In the genomic region with DNA sequence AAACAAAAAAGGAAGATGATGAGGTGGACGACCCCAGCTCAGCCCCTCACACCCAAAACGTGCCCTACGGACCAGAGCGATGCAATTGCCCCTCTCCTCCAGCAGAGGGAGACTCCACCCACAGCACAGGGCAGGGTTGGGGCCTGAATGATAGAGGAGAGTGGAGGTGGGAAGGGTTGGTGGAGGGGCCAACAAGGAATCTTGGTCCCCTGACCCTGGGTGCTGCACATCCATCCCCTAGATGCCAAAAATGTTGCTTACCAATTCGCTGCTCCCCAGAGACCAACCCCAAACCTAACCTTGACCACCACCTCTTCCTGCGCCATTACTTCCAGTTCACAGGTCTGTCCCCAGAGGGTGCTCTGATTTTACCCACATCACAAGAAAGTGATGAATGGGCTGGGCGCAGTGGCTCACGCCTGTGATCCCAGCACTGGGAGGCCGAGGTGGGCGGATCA, we compare ENCODE assay signal across 9 cellular contexts. TPM values are rescaled to one million over a fixed set of nuclear protein-coding genes. Genes with fewer than 3 reads are reported as not detected.
A peak's percentile ranks its signal among the peaks of the same experiment; 100 is the strongest.
DNase-seq lines count a peak whose midpoint lies in the region; ATAC-seq, FAIRE-seq and TF ChIP-seq lines count a peak whose summit lies in the region.
"Had no signal": no experiment of that assay in that cellular context is flagged by ENCODE, and none has a peak within 500 bp of the region (broad histone marks: within the 10 kb centered on the region; RNA-seq: fewer than 3 reads in every experiment).

No MANE protein-coding gene starts in this region.

- in situ Hi-C loops in K562 (cut with MboI): loop anchor here (5.0 kb wide), 1 partner anchor 49 kb away; no protein-coding TSS in a partner anchor

- H3K27me3 Mint-ChIP-seq in stimulated activated naive B cell treated with anti-CD40 and anti-IgM and Interleukin-4, amounts not matched to agents 10 μg/mL and 1 μg/mL and 100 μg/mL, for 72 hours: no peaks in the 10 kb centered on the region

- TF ChIP-seq EP300 in K562 (IDR thresholded peaks at IDR 0.05; ENCODE audit: low read length): no peak

- no peaks in the 10 kb centered on the region for H3K9me3 Mint-ChIP-seq in stimulated activated naive B cell treated with anti-CD40 and anti-IgM and Interleukin-4, amounts not matched to agents 10 μg/mL and 1 μg/mL and 100 μg/mL, for 72 hours

- 3% methylated on average over 10 of the region's 10 CpGs for WGBS in K562 (ENCODE audit: insufficient coverage, low coverage, missing lambda C conversion rate)

- H4K20me1 ChIP-seq in K562 (replicated peaks; ENCODE audit: control insufficient read depth, insufficient read depth, low read length): no peaks in the 10 kb centered on the region

- H3K36me3 Mint-ChIP-seq in stimulated activated naive B cell treated with anti-CD40 and anti-IgM and Interleukin-4, amounts not matched to agents 10 μg/mL and 1 μg/mL and 100 μg/mL, for 72 hours: peaks cover 30 to 36% of the 10 kb centered on the region in 2 donors

- H3K4me1 Mint-ChIP-seq in stimulated activated naive B cell treated with anti-CD40 and anti-IgM and Interleukin-4, amounts not matched to agents 10 μg/mL and 1 μg/mL and 100 μg/mL, for 72 hours: peaks cover 24 to 54% of the 10 kb centered on the region in 2 donors

- no peak overlapping the region for H3K27ac ChIP-seq in K562 (ENCODE audit: extremely low read depth, low read depth, low read length)
- H3K27ac ChIP-seq: SK-N-MC had no signal

- H3K27ac Mint-ChIP-seq in stimulated activated naive B cell treated with anti-CD40 and anti-IgM and Interleukin-4, amounts not matched to agents 10 μg/mL and 1 μg/mL and 100 μg/mL, for 72 hours: peak overlapping the region; percentile 91

- peak overlapping the region in 1 of 2 donors; percentile 29 for H3K4me3 Mint-ChIP-seq in stimulated activated naive B cell treated with anti-CD40 and anti-IgM and Interleukin-4, amounts not matched to agents 10 μg/mL and 1 μg/mL and 100 μg/mL, for 72 hours

- POLR2A ChIA-PET in K562 (lab: Yijun Ruan, JAX): no interaction called here

- H3K4me1 ChIP-seq in K562 (replicated peaks in 1 of 2; ENCODE audit: control insufficient read depth in 2 of 2, insufficient read depth in 2 of 2, low read length in 2 of 2): peaks cover 0 to 21% of the 10 kb centered on the region in 2 experiments; a peak in 2 of 5 replicates

- DNase-seq in GM03348 (ENCODE audit: low spot score): peak; percentile 84
- peak; percentile 46 for DNase-seq in T-helper 9 cell
- peak; percentile 52 to 74 (median 65) for DNase-seq in K562 (ENCODE audit: extremely low read depth in 1 of 4, low spot score in 3 of 4)
- peak; percentile 55 for DNase-seq in left kidney (ENCODE audit: low read depth, low spot score)
- DNase-seq in stimulated activated naive B cell treated with anti-CD40 and anti-IgM and Interleukin-4, amounts not matched to agents 10 μg/mL and 1 μg/mL and 100 μg/mL, for 72 hours: peak; percentile 53
- DNase-seq in foreskin melanocyte: no peak

- no peak overlapping the region for H3K4me3 ChIP-seq in K562
- H3K4me3 ChIP-seq: SK-N-MC had no signal

- no peak overlapping the region for H2AFZ ChIP-seq in K562 (ENCODE audit: low read depth, low read length)

- H3K27me3 ChIP-seq in K562 (ENCODE audit: control insufficient read depth in 2 of 2, insufficient read depth in 2 of 2, low read length in 2 of 2): peaks cover 0 to 17% of the 10 kb centered on the region in 2 experiments; a peak in 2 of 5 replicates

- FAIRE-seq in K562 (lab: Jason Lieb, UNC): peak; percentile 77

- no peaks in the 10 kb centered on the region for H3K9me3 ChIP-seq in K562 (replicated peaks; ENCODE audit: control insufficient read depth, insufficient read depth, low read depth, low read length)

- no peaks in the 10 kb centered on the region for H3K36me3 ChIP-seq in K562 (ENCODE audit: control insufficient read depth, insufficient read depth, low read length)

- no peaks in the 10 kb centered on the region for H3K9me1 ChIP-seq in K562 (ENCODE audit: control insufficient read depth, insufficient read depth, low read length)

- no TSS peak for BruUV-seq in K562 (replicated peaks; lab: Mats Ljungman, UMichigan)

- no peaks in the 10 kb centered on the region for H3K79me2 ChIP-seq in K562 (ENCODE audit: control insufficient read depth, insufficient read depth, low read length)

- peak; percentile 65 to 72 for TF ChIP-seq RAD21 in K562 (CRISPR knock-in tag; conservative IDR thresholded peaks at IDR 0.05 in 1 of 2, IDR thresholded peaks at IDR 0.05 in 1 of 2)

- CTCF ChIA-PET in K562 (lab: Yijun Ruan, JAX; ENCODE audit: low intra/inter-chr PET ratio): interaction anchor here (1.1 kb wide), 1 partner anchor 145 kb away, joined by 3 read pairs; no protein-coding TSS in a partner anchor

- H3K4me2 ChIP-seq in K562 (ENCODE audit: insufficient read depth, low read length): no peak overlapping the region

- H3K9ac ChIP-seq in K562 (ENCODE audit: insufficient read depth in 1 of 2, low read depth in 2 of 2, low read length in 2 of 2): no peak overlapping the region

- TF ChIP-seq POLR2A in K562 (conservative IDR thresholded peaks at IDR 0.05): no peak

- ATAC-seq in HG03095 (IDR thresholded peaks at IDR 0.05; ENCODE audit: unreplicated experiment): peak; percentile 52
- peak; percentile 90 for ATAC-seq in K562
- peak; percentile 77 to 81 for ATAC-seq in stimulated activated naive B cell treated with anti-CD40 and anti-IgM and Interleukin-4, amounts not matched to agents 10 μg/mL and 1 μg/mL and 100 μg/mL, for 72 hours (replicated peaks)
- ATAC-seq in GM21526 (IDR thresholded peaks at IDR 0.05; ENCODE audit: low FRiP score, unreplicated experiment): no peak

- intact Hi-C loops in K562 (cut with micrococcal nuclease): loop anchor here (2.0 to 10.0 kb wide), 3 partner anchors 50 to 638 kb away; no protein-coding TSS in a partner anchor

- TF ChIP-seq CTCF in K562 (IDR thresholded peaks at IDR 0.05 in 2 of 3, conservative IDR thresholded peaks at IDR 0.05 in 1 of 3; ENCODE audit: insufficient read depth in 2 of 3, low read depth in 1 of 3, low read length in 3 of 3): peak; percentile 69 to 89 (median 85)

RNA-seq across cellular contexts. Expression of a gene that starts 12.9 kb away (rescaled TPM):
- total RNA-seq in K562 (2011; cell fraction: chromatin; rRNA removed; ENCODE audit: low replicate concordance): 3.7 and 10.0 TPM in 2 replicates
- 4.3 and 7.7 TPM in 2 replicates for total RNA-seq in K562 (2011; cell fraction: nucleolus; rRNA removed)
- 2.3 and 4.7 TPM in 2 replicates for total RNA-seq in K562 (2011; cell fraction: nucleoplasm; rRNA removed)
- total RNA-seq in K562 (2014; rRNA removed) (1.3 and 1.8 TPM in 2 replicates), K562 (2014; rRNA removed; fragmentation: Illumina TruSeq; extraction: Trizol) (0.35 and 1.5 TPM in 2 replicates), K562 (2015; rRNA removed; fragmentation: Illumina TruSeq; extraction: Trizol) (0.87 and 1.5 TPM in 2 replicates), K562 (2021) (1.6 and 1.8 TPM in 2 replicates)
- polyA plus RNA-seq in K562 (2011; rRNA removed) (2.7 and 4.0 TPM in 2 replicates), K562 (2014; fragmentation: Illumina TruSeq; extraction: Trizol) (1.1 and 1.6 TPM in 2 replicates), K562 (2014; fragmentation: Nextera tagmentation; extraction: Ambion mirVana) (under 1 TPM; 0.31 to 0.61 TPM), K562 (2014; rRNA removed) (0.49 and 1.2 TPM in 2 replicates)
- polyA plus RNA-seq in K562 (2011; cell fraction: cytosol; rRNA removed): 2.2 and 4.5 TPM in 2 replicates
- polyA plus RNA-seq in K562 (2011; cell fraction: nucleus; rRNA removed): 4.0 and 10.8 TPM in 2 replicates
- polyA plus RNA-seq in K562 (2012): 2.0 and 2.1 TPM in 2 replicates
- 1.0 and 2.8 TPM in 2 replicates for polyA minus RNA-seq in K562 (2011; rRNA and poly(A)+ RNA removed)
- 3.1 and 4.7 TPM in 2 replicates for polyA minus RNA-seq in K562 (2011; cell fraction: cytosol; rRNA and poly(A)+ RNA removed)
- 1.8 and 3.2 TPM in 2 replicates for polyA minus RNA-seq in K562 (2011; cell fraction: nucleus; rRNA and poly(A)+ RNA removed)

RNA-seq across cellular contexts. Expression of a gene that starts 14.5 kb away (rescaled TPM):
- total RNA-seq in K562 (2011; cell fraction: chromatin; rRNA removed; ENCODE audit: low replicate concordance): 4.0 and 10.0 TPM in 2 replicates
- total RNA-seq in K562 (2011; cell fraction: nucleolus; rRNA removed): 19.6 and 26.2 TPM in 2 replicates
- total RNA-seq in K562 (2011; cell fraction: nucleoplasm; rRNA removed): 12.8 and 13.0 TPM in 2 replicates
- total RNA-seq in K562 (2014; rRNA removed) (27.7 and 40.0 TPM in 2 replicates), K562 (2014; rRNA removed; fragmentation: Illumina TruSeq; extraction: Trizol) (17.6 and 18.8 TPM in 2 replicates), K562 (2015; rRNA removed; fragmentation: Illumina TruSeq; extraction: Trizol) (31.7 and 34.3 TPM in 2 replicates), K562 (2021) (57.3 and 57.8 TPM in 2 replicates)
- polyA plus RNA-seq in K562 (2011; rRNA removed) (22.8 and 24.3 TPM in 2 replicates), K562 (2014; fragmentation: Illumina TruSeq; extraction: Trizol) (24.9 and 28.6 TPM in 2 replicates), K562 (2014; fragmentation: Nextera tagmentation; extraction: Ambion mirVana) (1 to 10 TPM; 2.9 to 6.8 TPM), K562 (2014; rRNA removed) (136 and 159 TPM in 2 replicates)
- polyA plus RNA-seq in K562 (2011; cell fraction: cytosol; rRNA removed): 57.6 and 175 TPM in 2 replicates
- 17.9 and 22.6 TPM in 2 replicates for polyA plus RNA-seq in K562 (2011; cell fraction: nucleus; rRNA removed)
- 36.5 and 40.8 TPM in 2 replicates for polyA plus RNA-seq in K562 (2012)
- 3.3 TPM in 2 replicates for polyA minus RNA-seq in K562 (2011; rRNA and poly(A)+ RNA removed)
- 19.3 and 19.9 TPM in 2 replicates for polyA minus RNA-seq in K562 (2011; cell fraction: cytosol; rRNA and poly(A)+ RNA removed)
- polyA minus RNA-seq in K562 (2011; cell fraction: nucleus; rRNA and poly(A)+ RNA removed): 6.3 and 8.0 TPM in 2 replicates

RNA-seq across cellular contexts. Expression of a gene that starts 14.7 kb away (rescaled TPM):
- total RNA-seq in K562 (2011; cell fraction: chromatin; rRNA removed; ENCODE audit: low replicate concordance): 6.8 and 15.3 TPM in 2 replicates
- 6.2 and 10.7 TPM in 2 replicates for total RNA-seq in K562 (2011; cell fraction: nucleolus; rRNA removed)
- total RNA-seq in K562 (2011; cell fraction: nucleoplasm; rRNA removed): 6.9 and 7.4 TPM in 2 replicates
- 10.9 and 17.5 TPM in 2 replicates for total RNA-seq in K562 (2014; rRNA removed)
- total RNA-seq in K562 (2014; rRNA removed; fragmentation: Illumina TruSeq; extraction: Trizol): 4.1 and 4.4 TPM in 2 replicates
- 7.9 and 8.2 TPM in 2 replicates for total RNA-seq in K562 (2015; rRNA removed; fragmentation: Illumina TruSeq; extraction: Trizol)
- 14.5 and 15.4 TPM in 2 replicates for total RNA-seq in K562 (2021)
- 6.2 and 10.7 TPM in 2 replicates for polyA plus RNA-seq in K562 (2011; rRNA removed)
- 17.1 and 21.8 TPM in 2 replicates for polyA plus RNA-seq in K562 (2011; cell fraction: cytosol; rRNA removed)
- 9.7 and 10.7 TPM in 2 replicates for polyA plus RNA-seq in K562 (2011; cell fraction: nucleus; rRNA removed)
- 13.4 and 18.9 TPM in 2 replicates for polyA plus RNA-seq in K562 (2012)
- polyA plus RNA-seq in K562 (2014; fragmentation: Illumina TruSeq; extraction: Trizol): 5.8 and 13.9 TPM in 2 replicates
- 1 to 10 TPM in 1 of 2 experiments, under 1 TPM in 1; 0.99 to 2.5 TPM for polyA plus RNA-seq in K562 (2014; fragmentation: Nextera tagmentation; extraction: Ambion mirVana)
- 6.4 and 8.5 TPM in 2 replicates for polyA plus RNA-seq in K562 (2014; rRNA removed)
- polyA minus RNA-seq in K562 (2011; rRNA and poly(A)+ RNA removed): 4.4 and 4.6 TPM in 2 replicates
- polyA minus RNA-seq in K562 (2011; cell fraction: cytosol; rRNA and poly(A)+ RNA removed): 12.2 and 13.9 TPM in 2 replicates
- 3.5 and 5.0 TPM in 2 replicates for polyA minus RNA-seq in K562 (2011; cell fraction: nucleus; rRNA and poly(A)+ RNA removed)

RNA-seq across cellular contexts. Expression of a gene that starts 40.6 kb away (rescaled TPM):
- total RNA-seq in K562 (2011; cell fraction: chromatin; rRNA removed; ENCODE audit: low replicate concordance): 12.9 and 20.9 TPM in 2 replicates
- total RNA-seq in K562 (2011; cell fraction: nucleolus; rRNA removed): 13.8 and 17.3 TPM in 2 replicates
- total RNA-seq in K562 (2011; cell fraction: nucleoplasm; rRNA removed): 10.5 and 14.7 TPM in 2 replicates
- total RNA-seq in K562 (2014; rRNA removed) (12.1 and 14.5 TPM in 2 replicates), K562 (2014; rRNA removed; fragmentation: Illumina TruSeq; extraction: Trizol) (10.2 and 10.6 TPM in 2 replicates), K562 (2015; rRNA removed; fragmentation: Illumina TruSeq; extraction: Trizol) (9.9 and 11.0 TPM in 2 replicates), K562 (2021) (12.9 and 13.5 TPM in 2 replicates)
- polyA plus RNA-seq in K562 (2011; rRNA removed) (5.9 and 9.0 TPM in 2 replicates), K562 (2014; fragmentation: Illumina TruSeq; extraction: Trizol) (9.5 and 11.0 TPM in 2 replicates), K562 (2014; fragmentation: Nextera tagmentation; extraction: Ambion mirVana) (under 1 TPM; 0.81 to 0.87 TPM), K562 (2014; rRNA removed) (7.1 and 7.2 TPM in 2 replicates)
- polyA plus RNA-seq in K562 (2011; cell fraction: cytosol; rRNA removed): 5.1 and 9.0 TPM in 2 replicates
- 3.7 and 4.1 TPM in 2 replicates for polyA plus RNA-seq in K562 (2011; cell fraction: nucleus; rRNA removed)
- polyA plus RNA-seq in K562 (2012): 6.1 and 6.2 TPM in 2 replicates
- 13.5 and 16.4 TPM in 2 replicates for polyA minus RNA-seq in K562 (2011; rRNA and poly(A)+ RNA removed)
- polyA minus RNA-seq in K562 (2011; cell fraction: cytosol; rRNA and poly(A)+ RNA removed): 9.4 and 11.0 TPM in 2 replicates
- polyA minus RNA-seq in K562 (2011; cell fraction: nucleus; rRNA and poly(A)+ RNA removed): 5.8 and 9.4 TPM in 2 replicates

RNA-seq across cellular contexts. Expression of a gene that starts 46.5 kb away (rescaled TPM):
- total RNA-seq in K562 (2011; cell fraction: chromatin; rRNA removed; ENCODE audit: low replicate concordance): 9.1 and 19.9 TPM in 2 replicates
- 15.8 and 19.3 TPM in 2 replicates for total RNA-seq in K562 (2011; cell fraction: nucleolus; rRNA removed)
- total RNA-seq in K562 (2011; cell fraction: nucleoplasm; rRNA removed): 11.6 and 13.5 TPM in 2 replicates
- 4.8 and 5.6 TPM in 2 replicates for total RNA-seq in K562 (2014; rRNA removed)
- 3.5 TPM in 2 replicates for total RNA-seq in K562 (2014; rRNA removed; fragmentation: Illumina TruSeq; extraction: Trizol)
- 4.9 and 5.8 TPM in 2 replicates for total RNA-seq in K562 (2015; rRNA removed; fragmentation: Illumina TruSeq; extraction: Trizol)
- 6.2 and 7.3 TPM in 2 replicates for total RNA-seq in K562 (2021)
- polyA plus RNA-seq in K562 (2011; rRNA removed): 4.2 and 4.6 TPM in 2 replicates
- 5.2 and 8.5 TPM in 2 replicates for polyA plus RNA-seq in K562 (2011; cell fraction: cytosol; rRNA removed)
- polyA plus RNA-seq in K562 (2011; cell fraction: nucleus; rRNA removed): 13.9 and 17.9 TPM in 2 replicates
- 6.4 and 12.1 TPM in 2 replicates for polyA plus RNA-seq in K562 (2012)
- 6.7 and 7.8 TPM in 2 replicates for polyA plus RNA-seq in K562 (2014; fragmentation: Illumina TruSeq; extraction: Trizol)
- polyA plus RNA-seq in K562 (2014; fragmentation: Nextera tagmentation; extraction: Ambion mirVana): 1 to 10 TPM in 1 of 2 experiments, under 1 TPM in 1; 0.66 to 1.0 TPM
- 6.0 and 8.4 TPM in 2 replicates for polyA plus RNA-seq in K562 (2014; rRNA removed)
- 3.3 and 5.8 TPM in 2 replicates for polyA minus RNA-seq in K562 (2011; rRNA and poly(A)+ RNA removed)
- polyA minus RNA-seq in K562 (2011; cell fraction: cytosol; rRNA and poly(A)+ RNA removed): 2.8 and 3.9 TPM in 2 replicates
- 3.4 and 4.1 TPM in 2 replicates for polyA minus RNA-seq in K562 (2011; cell fraction: nucleus; rRNA and poly(A)+ RNA removed)
